ENCODE assay signal across 8 cellular contexts in genomic region chr17:7241047-7241733, GRCh38. TPM values are rescaled to one million over a fixed set of nuclear protein-coding genes. Genes with fewer than 3 reads are reported as not detected.
DNase-seq lines count a peak whose midpoint lies in the region; ATAC-seq and TF ChIP-seq lines count a peak whose summit lies in the region.

No MANE protein-coding gene starts in this region.

- ATAC-seq in Panc1, result no peak
- ATAC-seq in HG03280 (IDR thresholded peaks at IDR 0.05; ENCODE audit: unreplicated experiment), result no peak

- WGBS in esophagus squamous epithelium, 2 donors, result 25 to 29% methylated on average over 8 to 10 of the region's 10 CpGs
- WGBS in prostate gland, result 20% methylated on average over 10 of the region's 10 CpGs

- H3K36me3 ChIP-seq in GM06990 (ENCODE audit: control insufficient read depth, insufficient read depth, low read length), result peaks cover 14% of the 10 kb centered on the region
- peaks cover 10% of the 10 kb centered on the region for H3K36me3 ChIP-seq in Panc1 (ENCODE audit: control insufficient read depth, insufficient read depth, low read length)
- peaks cover 27 to 51% (median 27%) of the 10 kb centered on the region in 3 donors for H3K36me3 ChIP-seq in esophagus squamous epithelium
- H3K36me3 ChIP-seq in prostate gland, result peaks cover 0 to 18% of the 10 kb centered on the region in 2 donors

- CTCF ChIA-PET in Panc1 (lab: Charles Lee), result no interaction called here

- H3K9me3 ChIP-seq in Panc1 (ENCODE audit: control insufficient read depth, insufficient read depth, low read depth, low read length) (no peaks in the 10 kb centered on the region), esophagus squamous epithelium (no peaks in the 10 kb centered on the region), prostate gland (no peaks in the 10 kb centered on the region)

- DNase-seq in GM06990 (ENCODE audit: extremely low read depth, insufficient read length) (no peak), Panc1 (ENCODE audit: low read depth, low spot score) (no peak), esophagus squamous epithelium (lab: John Stamatoyannopoulos, UW) (no peak), prostate gland (ENCODE audit: low spot score) (no peak), OCI-M2 (lab: John Stamatoyannopoulos, UW; ENCODE audit: unreplicated experiment) (no peak), GM03348 (ENCODE audit: low spot score) (no peak)
- DNase-seq in stimulated activated CD4-positive, alpha-beta T cell treated with anti-CD3 and anti-CD28 coated beads, Interleukin-2, amount 100 ng/mL, for 48 hours, result no peak

- TF ChIP-seq CTCF in GM06990 (IDR thresholded peaks at IDR 0.05; ENCODE audit: insufficient read depth, low read length, poor library complexity, severe bottlenecking) (no peak), Panc1 (IDR thresholded peaks at IDR 0.05) (no peak), esophagus squamous epithelium (IDR thresholded peaks at IDR 0.05) (no peak), prostate gland (IDR thresholded peaks at IDR 0.05) (no peak)

- POLR2A ChIA-PET in Panc1 (lab: Charles Lee), result no interaction called here

- TF ChIP-seq POLR2A in esophagus squamous epithelium (IDR thresholded peaks at IDR 0.05) (no peak), prostate gland (IDR thresholded peaks at IDR 0.05) (no peak)

- H3K27ac ChIP-seq in Panc1 (ENCODE audit: low read length), result peak overlapping the region; percentile 99
- peak overlapping the region; percentile 97 to 100 (median 99) for H3K27ac ChIP-seq in esophagus squamous epithelium
- H3K27ac ChIP-seq in prostate gland, result peak overlapping the region; percentile 98

- H3K27me3 ChIP-seq in GM06990 (replicated peaks; ENCODE audit: control insufficient read depth, insufficient read depth, low read length), result no peaks in the 10 kb centered on the region
- no peaks in the 10 kb centered on the region for H3K27me3 ChIP-seq in Panc1 (ENCODE audit: control insufficient read depth, insufficient read depth, low read length)
- H3K27me3 ChIP-seq in esophagus squamous epithelium, result no peaks in the 10 kb centered on the region
- no peaks in the 10 kb centered on the region for H3K27me3 ChIP-seq in prostate gland (replicated peaks; ENCODE audit: insufficient read depth)

- BruUV-seq in Panc1 (replicated peaks; lab: Mats Ljungman, UMichigan), result no TSS peak

- peak overlapping the region; percentile 97 for H3K4me3 ChIP-seq in GM06990 (replicated peaks; ENCODE audit: low read depth, low read length)
- H3K4me3 ChIP-seq in Panc1 (ENCODE audit: low read depth in 2 of 2, low read length in 2 of 2), result peak overlapping the region; percentile 87 to 92
- peak overlapping the region; percentile 76 to 99 (median 92) for H3K4me3 ChIP-seq in esophagus squamous epithelium
- H3K4me3 ChIP-seq in prostate gland, result peak overlapping the region; percentile 76 to 84

- in situ Hi-C loops in Panc1 (cut with HindIII; ENCODE audit: low pct_unique_long_range_greater_than_20kb, low sequenced_read_pairs), result no loop called here

- intact Hi-C loops in Panc1 (cut with micrococcal nuclease; ENCODE audit: unreplicated experiment), result no loop called here
- intact Hi-C loops in esophagus squamous epithelium (cut with DNase I), result no loop called here
- intact Hi-C loops in prostate gland (cut with DNase I), result no loop called here

- H3K4me1 ChIP-seq in Panc1 (ENCODE audit: control insufficient read depth, insufficient read depth, low read length) (peaks cover 26% of the 10 kb centered on the region), esophagus squamous epithelium (peaks cover 29 to 48% (median 34%) of the 10 kb centered on the region in 3 donors), prostate gland (replicated peaks) (peaks cover 14% of the 10 kb centered on the region)

RNA-seq across cellular contexts. Expression of gene GABARAP, which starts 1.1 kb away (rescaled TPM):
- total RNA-seq in Panc1 (2021; ENCODE audit: unreplicated experiment) (289 TPM), esophagus squamous epithelium (100 to 1,000 TPM; 172 to 384 (median 197) TPM), prostate gland (100 to 1,000 TPM; 493 to 527 TPM)
- polyA plus RNA-seq in Panc1 (2012; ENCODE audit: insufficient read length), result 175 TPM

RNA-seq across cellular contexts. Expression of gene PHF23, which starts 1.9 kb away (rescaled TPM):
- total RNA-seq in Panc1 (2021; ENCODE audit: unreplicated experiment), result 69.3 TPM
- polyA plus RNA-seq in Panc1 (2012; ENCODE audit: insufficient read length), result 68.6 TPM
- 10 to 100 TPM; 24.7 to 30.6 (median 27.0) TPM for total RNA-seq in esophagus squamous epithelium
- 10 to 100 TPM; 41.2 to 92.5 TPM for total RNA-seq in prostate gland

RNA-seq across cellular contexts. Expression of gene DVL2, which starts 6.9 kb away (rescaled TPM):
- total RNA-seq in Panc1 (2021; ENCODE audit: unreplicated experiment), result 84.2 TPM
- polyA plus RNA-seq in Panc1 (2012; ENCODE audit: insufficient read length), result 108 TPM
- total RNA-seq in esophagus squamous epithelium, result 10 to 100 TPM; 21.4 to 58.0 (median 37.3) TPM
- 100 to 1,000 TPM in 1 of 2 donors, 10 to 100 TPM in 1; 52.3 to 116 TPM for total RNA-seq in prostate gland

RNA-seq across cellular contexts. Expression of gene CTDNEP1, which starts 10.3 kb away (rescaled TPM):
- 132 TPM for total RNA-seq in Panc1 (2021; ENCODE audit: unreplicated experiment)
- 151 TPM for polyA plus RNA-seq in Panc1 (2012; ENCODE audit: insufficient read length)
- total RNA-seq in esophagus squamous epithelium, result 10 to 100 TPM; 42.0 to 52.1 (median 47.8) TPM
- 100 to 1,000 TPM in 1 of 2 donors, 10 to 100 TPM in 1; 61.2 to 107 TPM for total RNA-seq in prostate gland

RNA-seq across cellular contexts. Expression of gene ELP5, which starts 10.8 kb away (rescaled TPM):
- 89.5 TPM for total RNA-seq in Panc1 (2021; ENCODE audit: unreplicated experiment)
- polyA plus RNA-seq in Panc1 (2012; ENCODE audit: insufficient read length), result 100 TPM
- 10 to 100 TPM; 14.9 to 21.8 (median 16.6) TPM for total RNA-seq in esophagus squamous epithelium
- 10 to 100 TPM; 50.1 to 65.2 TPM for total RNA-seq in prostate gland
